Comparison of ENCODE assay signal across 7 cellular contexts in the genomic region with DNA sequence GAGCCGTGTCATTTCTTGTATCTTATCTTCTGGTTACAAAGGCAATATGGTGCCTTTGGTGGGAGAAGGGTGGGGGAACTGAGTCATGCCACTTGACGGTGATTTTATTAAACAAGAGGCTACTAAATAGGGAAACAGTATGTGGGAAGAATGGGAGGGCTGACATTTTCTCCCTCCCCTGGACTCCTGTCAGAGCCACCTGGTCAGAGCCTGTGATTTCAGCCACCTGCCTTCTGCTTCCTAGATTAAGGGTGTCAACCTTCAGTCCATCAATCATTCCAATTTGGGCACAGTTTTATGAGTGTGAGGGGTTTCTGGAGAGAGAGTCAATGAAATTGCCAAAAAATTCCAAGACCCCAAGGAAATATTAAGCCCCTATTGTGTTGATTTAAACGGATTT.
"Had no signal": no experiment of that assay in that cellular context is flagged by ENCODE, and none has a peak within 500 bp of the region (broad histone marks: within the 10 kb centered on the region; RNA-seq: fewer than 3 reads in every experiment).

No MANE protein-coding gene starts in this region.

- H3K27ac Mint-ChIP-seq: HFFc6, IgD-negative memory B cell had no signal

- ATAC-seq: HCT116, HepG2 had no signal

- FAIRE-seq: HepG2 had no signal

- H3K4me3 Mint-ChIP-seq: HFFc6, IgD-negative memory B cell had no signal

- H3K9me3 Mint-ChIP-seq: HFFc6, IgD-negative memory B cell had no signal

- DNase-seq: GM23248, GOT3, H7, HFFc6 had no signal

- H3K36me3 Mint-ChIP-seq: IgD-negative memory B cell had no signal

- H3K27me3 Mint-ChIP-seq: IgD-negative memory B cell had no signal
